37 cellular contexts compared by ENCODE assay signal in the genomic region with DNA sequence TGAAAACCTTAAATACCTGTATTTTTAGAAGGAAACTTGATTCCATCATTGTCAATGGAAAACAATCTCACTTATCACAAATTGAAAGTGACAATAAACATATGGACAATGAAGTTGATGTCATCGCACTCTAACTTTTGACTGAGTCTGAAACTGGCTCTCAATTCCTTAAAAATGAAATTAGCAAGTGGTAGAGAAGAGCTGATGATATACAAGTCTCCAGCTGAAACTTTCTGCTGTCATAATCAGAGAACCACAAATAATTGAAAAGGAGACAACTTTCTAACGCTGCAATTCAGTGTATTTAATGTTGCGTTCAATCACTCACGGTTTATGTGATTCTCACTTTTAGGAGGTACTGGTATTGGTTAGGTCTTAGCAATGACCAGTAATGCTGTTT. TPM values are rescaled to one million over a fixed set of nuclear protein-coding genes. Genes with fewer than 3 reads are reported as not detected.
"Had no signal": no experiment of that assay in that cellular context is flagged by ENCODE, and none has a peak within 500 bp of the region (broad histone marks: within the 10 kb centered on the region; RNA-seq: fewer than 3 reads in every experiment).

No MANE protein-coding gene starts in this region.

- H3K4me3 ChIP-seq: adrenal gland, body of pancreas, breast epithelium had no signal

- H3K27ac ChIP-seq: adrenal gland, body of pancreas, brain microvascular endothelial cell, breast epithelium, VCaP had no signal

- H3K9me3 Mint-ChIP-seq: activated B cell treated with CpG ODN at 0.5 μM for 24 hours; activated CD4-positive, alpha-beta memory T cell treated with anti-CD3 and anti-CD28 coated beads for 36 hours; activated CD4-positive, alpha-beta T cell treated with anti-CD3 and anti-CD28 coated beads, Interleukin-2, amount 10 ng/mL, durations not matched to agents 24 days and 14 days; activated CD8-positive, alpha-beta T cell treated with anti-CD3 and anti-CD28 coated beads for 36 hours; activated naive CD4-positive, alpha-beta T cell treated with anti-CD3 and anti-CD28 coated beads for 36 hours; activated naive CD8-positive, alpha-beta T cell treated with anti-CD3 and anti-CD28 coated beads for 36 hours; activated T-cell treated with anti-CD3 and anti-CD28 coated beads, Interleukin-2, amount 50 U/mL, for 4 hours; activated T-helper 1 cell treated with anti-CD3 and anti-CD28 coated beads, Interleukin-12 subunit alpha, Interleukin-12 subunit beta, Interleukin-2, Interleukin-4 antibody, amounts not matched to agents 30 ng/mL and 10 ng/mL and 1 ng/mL, durations not matched to agents 14 hours and 24 hours and 36 hours; activated T-helper 17 cell treated with anti-CD3 and anti-CD28 coated beads, Interleukin-2, amount 50 U/mL, for 72 hours; T-helper 1 cell treated with Interleukin-12 subunit alpha and Interleukin-12 subunit beta and Interleukin-4 antibody, amounts not matched to agents 30 μg/mL and 1 μg/mL, for 36 hours; T-helper 2 cell treated with Interferon-gamma antibody and Interleukin-4, amounts not matched to agents 5 μg/mL and 100 μg/mL, for 36 hours had no signal

- H3K9me3 ChIP-seq: adrenal gland, body of pancreas, breast epithelium had no signal

- DNase-seq: activated B cell treated with CpG ODN at 0.5 μM for 24 hours; activated CD4-positive, alpha-beta memory T cell treated with anti-CD3 and anti-CD28 coated beads for 36 hours; activated CD4-positive, alpha-beta T cell treated with anti-CD3 and anti-CD28 coated beads for 4 hours; activated CD4-positive, alpha-beta T cell treated with anti-CD3 and anti-CD28 coated beads, Interleukin-2, amount 10 ng/mL, durations not matched to agents 24 days and 14 days; activated CD4-positive, alpha-beta T cell treated with anti-CD3 and anti-CD28 coated beads, Interleukin-2, amount 50 U/mL, for 1 hour; activated CD4-positive, alpha-beta T cell treated with anti-CD3 and anti-CD28 coated beads, Interleukin-2, amount 50 U/mL, for 4 hours; activated CD4-positive, CD25-positive, alpha-beta regulatory T cell treated with anti-CD3 and anti-CD28 coated beads, Interleukin-2, amount 50 U/mL, for 72 hours; activated CD8-positive, alpha-beta memory T cell treated with anti-CD3 and anti-CD28 coated beads, Interleukin-2, amount 50 U/mL, for 4 hours; activated CD8-positive, alpha-beta T cell treated with anti-CD3 and anti-CD28 coated beads for 36 hours; activated effector memory CD4-positive, alpha-beta T cell treated with anti-CD3 and anti-CD28 coated beads, Interleukin-2, amount 50 U/mL, for 16 hours; activated gamma-delta T cell treated with Interleukin-2 at 50 U/mL for 16 hours; activated naive CD4-positive, alpha-beta T cell; activated naive CD4-positive, alpha-beta T cell treated with anti-CD3 and anti-CD28 coated beads for 36 hours; activated naive CD4-positive, alpha-beta T cell treated with anti-CD3 and anti-CD28 coated beads, Interleukin-2, amount 50 U/mL, for 16 hours; activated naive CD8-positive, alpha-beta T cell treated with anti-CD3 and anti-CD28 coated beads for 36 hours; activated T-cell treated with anti-CD3 and anti-CD28 coated beads for 4 hours; activated T-cell treated with anti-CD3 and anti-CD28 coated beads, Interleukin-2, amount 50 U/mL, for 1 hour; activated T-cell treated with anti-CD3 and anti-CD28 coated beads, Interleukin-2, amount 50 U/mL, for 4 hours; activated T-cell treated with anti-CD3 and anti-CD28 coated beads, Interleukin-2, amount 50 U/mL, for 72 hours; adrenal gland; amniotic stem cell; aorta; body of pancreas; brain microvascular endothelial cell; central memory CD4-positive, alpha-beta T cell; T-helper 2 cell; T-helper 9 cell had no signal

- H3K27ac Mint-ChIP-seq: activated B cell treated with CpG ODN at 0.5 μM for 24 hours; activated CD4-positive, alpha-beta memory T cell treated with anti-CD3 and anti-CD28 coated beads for 36 hours; activated CD4-positive, alpha-beta T cell treated with anti-CD3 and anti-CD28 coated beads, Interleukin-2, amount 10 ng/mL, durations not matched to agents 24 days and 14 days; activated CD8-positive, alpha-beta T cell treated with anti-CD3 and anti-CD28 coated beads for 36 hours; activated naive CD4-positive, alpha-beta T cell treated with anti-CD3 and anti-CD28 coated beads for 36 hours; activated naive CD4-positive, alpha-beta T cell treated with anti-CD3 and anti-CD28 coated beads, Interleukin-2, amount 50 U/mL, for 72 hours; activated naive CD8-positive, alpha-beta T cell treated with anti-CD3 and anti-CD28 coated beads for 36 hours; activated T-cell treated with anti-CD3 and anti-CD28 coated beads, Interleukin-2, amount 50 U/mL, for 72 hours; activated T-helper 1 cell treated with anti-CD3 and anti-CD28 coated beads, Interleukin-12 subunit alpha, Interleukin-12 subunit beta, Interleukin-2, Interleukin-4 antibody, amounts not matched to agents 30 ng/mL and 10 ng/mL and 1 ng/mL, durations not matched to agents 14 hours and 24 hours and 36 hours; activated T-helper 17 cell treated with anti-CD3 and anti-CD28 coated beads, Interleukin-2, amount 50 U/mL, for 72 hours; T-helper 1 cell treated with Interleukin-12 subunit alpha and Interleukin-12 subunit beta and Interleukin-4 antibody, amounts not matched to agents 30 μg/mL and 1 μg/mL, for 36 hours; T-helper 2 cell treated with Interferon-gamma antibody and Interleukin-4, amounts not matched to agents 5 μg/mL and 100 μg/mL, for 36 hours had no signal

- H3K36me3 ChIP-seq: adrenal gland, brain microvascular endothelial cell, breast epithelium had no signal

- H3K4me1 ChIP-seq: adrenal gland, body of pancreas, breast epithelium had no signal

- H3K27me3 Mint-ChIP-seq: activated B cell treated with CpG ODN at 0.5 μM for 24 hours; activated CD8-positive, alpha-beta T cell treated with anti-CD3 and anti-CD28 coated beads for 36 hours; activated naive CD8-positive, alpha-beta T cell treated with anti-CD3 and anti-CD28 coated beads for 36 hours had no signal

- ATAC-seq: activated CD8-positive, alpha-beta T cell treated with anti-CD3 and anti-CD28 coated beads for 36 hours; activated naive CD4-positive, alpha-beta T cell treated with anti-CD3 and anti-CD28 coated beads, Interleukin-2, amount 50 U/mL, for 72 hours; activated T-cell treated with anti-CD3 and anti-CD28 coated beads, Interleukin-2, amount 50 U/mL, for 4 hours; activated T-cell treated with anti-CD3 and anti-CD28 coated beads, Interleukin-2, amount 50 U/mL, for 72 hours; activated T-helper 17 cell treated with anti-CD3 and anti-CD28 coated beads, Interleukin-2, amount 50 U/mL, for 72 hours; body of pancreas had no signal

- H3K4me3 Mint-ChIP-seq: activated B cell treated with CpG ODN at 0.5 μM for 24 hours; activated CD4-positive, alpha-beta memory T cell treated with anti-CD3 and anti-CD28 coated beads for 36 hours; activated CD4-positive, alpha-beta T cell treated with anti-CD3 and anti-CD28 coated beads, Interleukin-2, amount 10 ng/mL, durations not matched to agents 24 days and 14 days; activated CD8-positive, alpha-beta T cell treated with anti-CD3 and anti-CD28 coated beads for 36 hours; activated naive CD4-positive, alpha-beta T cell treated with anti-CD3 and anti-CD28 coated beads for 36 hours; activated naive CD8-positive, alpha-beta T cell treated with anti-CD3 and anti-CD28 coated beads for 36 hours; activated T-cell treated with anti-CD3 and anti-CD28 coated beads, Interleukin-2, amount 50 U/mL, for 4 hours; activated T-cell treated with anti-CD3 and anti-CD28 coated beads, Interleukin-2, amount 50 U/mL, for 72 hours; activated T-helper 1 cell treated with anti-CD3 and anti-CD28 coated beads, Interleukin-12 subunit alpha, Interleukin-12 subunit beta, Interleukin-2, Interleukin-4 antibody, amounts not matched to agents 30 ng/mL and 10 ng/mL and 1 ng/mL, durations not matched to agents 14 hours and 24 hours and 36 hours; activated T-helper 17 cell treated with anti-CD3 and anti-CD28 coated beads, Interleukin-2, amount 50 U/mL, for 72 hours; T-helper 1 cell treated with Interleukin-12 subunit alpha and Interleukin-12 subunit beta and Interleukin-4 antibody, amounts not matched to agents 30 μg/mL and 1 μg/mL, for 36 hours; T-helper 2 cell treated with Interferon-gamma antibody and Interleukin-4, amounts not matched to agents 5 μg/mL and 100 μg/mL, for 36 hours had no signal

- H3K4me1 Mint-ChIP-seq: activated B cell treated with CpG ODN at 0.5 μM for 24 hours; activated CD4-positive, alpha-beta T cell treated with anti-CD3 and anti-CD28 coated beads, Interleukin-2, amount 10 ng/mL, durations not matched to agents 24 days and 14 days; activated naive CD8-positive, alpha-beta T cell treated with anti-CD3 and anti-CD28 coated beads for 36 hours; activated T-helper 17 cell treated with anti-CD3 and anti-CD28 coated beads, Interleukin-2, amount 50 U/mL, for 72 hours had no signal

- H3K36me3 Mint-ChIP-seq: activated CD4-positive, alpha-beta memory T cell treated with anti-CD3 and anti-CD28 coated beads for 36 hours; activated naive CD4-positive, alpha-beta T cell treated with anti-CD3 and anti-CD28 coated beads, Interleukin-2, amount 50 U/mL, for 72 hours; activated naive CD8-positive, alpha-beta T cell treated with anti-CD3 and anti-CD28 coated beads for 36 hours had no signal

- FAIRE-seq: astrocyte, TTC549 had no signal

- H3K27me3 ChIP-seq: adrenal gland, body of pancreas, brain microvascular endothelial cell, breast epithelium had no signal

RNA-seq across cellular contexts. Expression of gene EPHB1, which starts 37.5 kb away (rescaled TPM):
- total RNA-seq: activated CD8-positive, alpha-beta memory T cell treated with anti-CD3 and anti-CD28 coated beads for 36 hours; activated naive CD8-positive, alpha-beta T cell treated with anti-CD3 and anti-CD28 coated beads for 36 hours had no signal
